15 cellular contexts compared by ENCODE assay signal in genomic region chr1:2049225-2049516, GRCh38. TPM values are rescaled to one million over a fixed set of nuclear protein-coding genes. Genes with fewer than 3 reads are reported as not detected.
DNase-seq lines count a peak whose midpoint lies in the region; ATAC-seq, FAIRE-seq and TF ChIP-seq lines count a peak whose summit lies in the region.
"Had no signal": no experiment of that assay in that cellular context is flagged by ENCODE, and none has a peak within 500 bp of the region (broad histone marks: within the 10 kb centered on the region; RNA-seq: fewer than 3 reads in every experiment).

No MANE protein-coding gene starts in this region.

- H3K27ac ChIP-seq in A673 (ENCODE audit: low read depth, low read length, poor library complexity, severe bottlenecking) = no peak overlapping the region
- H3K27ac ChIP-seq in HCT116 (ENCODE audit: low read depth, low read length) = peak overlapping the region; percentile 91
- H3K27ac ChIP-seq in astrocyte (ENCODE audit: low read depth, low read length) = no peak overlapping the region
- H3K27ac ChIP-seq in esophagus squamous epithelium = no peak overlapping the region

- H2AFZ ChIP-seq in HCT116 (ENCODE audit: low read depth, low read length, poor library complexity, severe bottlenecking) (no peak overlapping the region), astrocyte (ENCODE audit: low read depth, low read length) (no peak overlapping the region)

- no peak for TF ChIP-seq RAD21 in HCT116 (IDR thresholded peaks at IDR 0.05; ENCODE audit: low read depth)

- peaks cover 5% of the 10 kb centered on the region for H3K4me1 ChIP-seq in A673 (ENCODE audit: insufficient read depth, low read length, poor library complexity, severe bottlenecking)
- H3K4me1 ChIP-seq in HCT116 (ENCODE audit: control insufficient read depth in 1 of 2, insufficient read depth in 2 of 2, low read length in 2 of 2) = peaks cover 37 to 70% of the 10 kb centered on the region in 2 experiments
- H3K4me1 ChIP-seq in astrocyte (ENCODE audit: insufficient read depth, low read length) = no peaks in the 10 kb centered on the region
- H3K4me1 ChIP-seq in esophagus squamous epithelium = peaks cover 14 to 74% (median 20%) of the 10 kb centered on the region in 3 donors

- TF ChIP-seq CTCF in A673 (conservative IDR thresholded peaks at IDR 0.05; ENCODE audit: low read depth, low read length) (no peak), HCT116 (IDR thresholded peaks at IDR 0.05 in 2 of 3, conservative IDR thresholded peaks at IDR 0.05 in 1 of 3; ENCODE audit: borderline replicate concordance in 1 of 3, insufficient read depth in 1 of 3, low read depth in 2 of 3, low read length in 2 of 3) (no peak), astrocyte (IDR thresholded peaks at IDR 0.05; ENCODE audit: insufficient read depth, low read depth, low read length) (no peak), mesothelial cell of epicardium (IDR thresholded peaks at IDR 0.05; ENCODE audit: unreplicated experiment) (no peak), esophagus squamous epithelium (IDR thresholded peaks at IDR 0.05) (no peak)

- peak overlapping the region; percentile 88 for H3K4me3 Mint-ChIP-seq in astrocyte (ENCODE audit: unreplicated experiment)
- H3K4me3 Mint-ChIP-seq in mesothelial cell of epicardium = peak overlapping the region; percentile 75

- H3K27me3 Mint-ChIP-seq in astrocyte (ENCODE audit: low read depth, unreplicated experiment) (peaks cover 12% of the 10 kb centered on the region), mesothelial cell of epicardium (ENCODE audit: low read depth) (peaks cover 48% of the 10 kb centered on the region)

- H3K9me3 ChIP-seq in A673 (ENCODE audit: low read depth, low read length, poor library complexity, severe bottlenecking) (no peaks in the 10 kb centered on the region), HCT116 (ENCODE audit: control insufficient read depth in 1 of 2, insufficient read depth in 1 of 2, low read depth in 1 of 2, low read length in 2 of 2) (no peaks in the 10 kb centered on the region), astrocyte (ENCODE audit: insufficient read depth, low read depth, low read length) (no peaks in the 10 kb centered on the region), esophagus squamous epithelium (no peaks in the 10 kb centered on the region)
- H3K9me3 ChIP-seq: heart left ventricle had no signal

- no peaks in the 10 kb centered on the region for H3K36me3 ChIP-seq in A673 (ENCODE audit: insufficient read depth, low read length, poor library complexity, severe bottlenecking)
- H3K36me3 ChIP-seq in HCT116 (ENCODE audit: control insufficient read depth in 1 of 2, insufficient read depth in 2 of 2, low read length in 2 of 2) = no peaks in the 10 kb centered on the region
- no peaks in the 10 kb centered on the region for H3K36me3 ChIP-seq in astrocyte (ENCODE audit: insufficient read depth, low read length)
- no peaks in the 10 kb centered on the region for H3K36me3 ChIP-seq in esophagus squamous epithelium
- H3K36me3 ChIP-seq: heart left ventricle had no signal

- RAD21 ChIA-PET in HCT116 (lab: Charles Lee; ENCODE audit: low non-redundant PET in 1 of 2, low total read pairs in 2 of 2, uncharacterized antibody in 2 of 2, unreplicated experiment in 2 of 2) = no interaction called here

- H3K4me3 ChIP-seq in A673 (ENCODE audit: low read depth, low read length, poor library complexity, severe bottlenecking) (peak overlapping the region; percentile 54), HCT116 (replicated peaks in 1 of 2; ENCODE audit: low read depth in 1 of 2, low read length in 2 of 2) (peak overlapping the region; percentile 75 to 82), astrocyte (ENCODE audit: insufficient read depth, low read depth, low read length) (no peak overlapping the region), esophagus squamous epithelium (peak overlapping the region in 2 of 4 donors; percentile 66 to 77)

- H3K27ac Mint-ChIP-seq in astrocyte (ENCODE audit: unreplicated experiment) (peak overlapping the region; percentile 80), mesothelial cell of epicardium (peak overlapping the region; percentile 96)

- H3K4me2 ChIP-seq in HCT116 (ENCODE audit: low read length) (peak overlapping the region; percentile 98), astrocyte (ENCODE audit: low read length) (no peak overlapping the region)

- no peak for DNase-seq in A673 (ENCODE audit: low spot score)
- DNase-seq in HCT116 (ENCODE audit: low read depth, low spot score) = no peak
- DNase-seq in astrocyte (ENCODE audit: low read depth) = no peak
- DNase-seq in mesothelial cell of epicardium (ENCODE audit: low spot score in 2 of 2, unreplicated experiment in 2 of 2) = no peak
- DNase-seq in esophagus squamous epithelium (lab: John Stamatoyannopoulos, UW) = no peak
- no peak for DNase-seq in AML-193 (lab: John Stamatoyannopoulos, UW)
- DNase-seq: DMS 273 treated with DMSO at 0.1 percent for 48 hours, HCEC 1CT, NCI-H1436 treated with DMSO at 0.1 percent for 48 hours had no signal

- H3K27me3 ChIP-seq in A673 (replicated peaks; ENCODE audit: insufficient read depth, low read depth, low read length, poor library complexity) (peaks cover 41% of the 10 kb centered on the region), HCT116 (ENCODE audit: insufficient read depth, low read length) (no peaks in the 10 kb centered on the region), astrocyte (ENCODE audit: insufficient read depth, low read length) (peaks cover 26% of the 10 kb centered on the region), esophagus squamous epithelium (peaks cover 0 to 75% (median 2%) of the 10 kb centered on the region in 4 donors)

- POLR2A ChIA-PET in A673 (lab: Charles Lee; ENCODE audit: low non-redundant PET) = no interaction called here
- POLR2A ChIA-PET in HCT116 (lab: Charles Lee) = interaction anchor here (0.8 to 1.2 kb wide), 2 partner anchors 106 to 140 kb away, joined by 3 to 5 read pairs; no protein-coding TSS in a partner anchor

- no peaks in the 10 kb centered on the region for H3K9me2 ChIP-seq in HCT116 (ENCODE audit: insufficient read depth)

- BruUV-seq in A673 (replicated peaks; lab: Mats Ljungman, UMichigan) (no TSS peak), HCT116 (replicated peaks; lab: Mats Ljungman, UMichigan) (no TSS peak)

- peak overlapping the region; percentile 71 for H3K9ac ChIP-seq in HCT116 (ENCODE audit: low read length)
- H3K9ac ChIP-seq in astrocyte (ENCODE audit: low read length) = no peak overlapping the region

- intact Hi-C loops in A673 (cut with micrococcal nuclease; ENCODE audit: unreplicated experiment) = no loop called here
- intact Hi-C loops in HCT116 (cut with micrococcal nuclease) = loop anchor here (5.0 kb wide), 1 partner anchor 142 kb away; no protein-coding TSS in a partner anchor
- intact Hi-C loops in esophagus squamous epithelium (cut with DNase I) = loop anchor here (5.0 kb wide), 1 partner anchor 87 kb away; no protein-coding TSS in a partner anchor

- peaks cover 33% of the 10 kb centered on the region for H3K79me2 ChIP-seq in HCT116 (ENCODE audit: insufficient read depth, low read length)
- no peaks in the 10 kb centered on the region for H3K79me2 ChIP-seq in astrocyte (ENCODE audit: insufficient read depth, low read length)

- TF ChIP-seq POLR2A in HCT116 (IDR thresholded peaks at IDR 0.05; ENCODE audit: borderline replicate concordance, extremely low read depth, insufficient read depth, insufficient read length) (no peak), esophagus squamous epithelium (IDR thresholded peaks at IDR 0.05) (no peak)

- H3K4me1 Mint-ChIP-seq in astrocyte (ENCODE audit: low read depth, unreplicated experiment) (no peaks in the 10 kb centered on the region), mesothelial cell of epicardium (peaks cover 20% of the 10 kb centered on the region)

- CTCF ChIA-PET in A673 (lab: Charles Lee) = no interaction called here
- CTCF ChIA-PET in HCT116 (lab: Charles Lee) = interaction anchor here (1.2 to 2.0 kb wide), 4 partner anchors 89 to 143 kb away, joined by 5 to 7 read pairs (median 5); no protein-coding TSS in a partner anchor

- H4K20me1 ChIP-seq in HCT116 (ENCODE audit: insufficient read depth) (no peaks in the 10 kb centered on the region), astrocyte (ENCODE audit: insufficient read depth, low read length) (no peaks in the 10 kb centered on the region)

- WGBS in esophagus squamous epithelium, 2 donors = 54 to 59% methylated on average over 11 of the region's 11 CpGs

- ATAC-seq in HCT116 (no peak), HG03025 (IDR thresholded peaks at IDR 0.05; ENCODE audit: low FRiP score, unreplicated experiment) (no peak), HG03469 (IDR thresholded peaks at IDR 0.05; ENCODE audit: unreplicated experiment) (no peak)

- H3K9me3 Mint-ChIP-seq in astrocyte (ENCODE audit: unreplicated experiment) (peaks cover 1% of the 10 kb centered on the region), mesothelial cell of epicardium (no peaks in the 10 kb centered on the region)

- H3K36me3 Mint-ChIP-seq in astrocyte (ENCODE audit: low read depth, unreplicated experiment) (peaks cover 2% of the 10 kb centered on the region), mesothelial cell of epicardium (no peaks in the 10 kb centered on the region)

- FAIRE-seq in astrocyte (lab: Jason Lieb, UNC) = no peak
- FAIRE-seq: colon had no signal

TF ChIP-seq in HCT116, 20 proteins besides CTCF, POLR2A, EP300 and RAD21 (continues in another document):
- no peak for TF ChIP-seq FOSL1 (IDR thresholded peaks at IDR 0.05; ENCODE audit: low read depth)

RNA-seq across cellular contexts. Expression of gene PRKCZ, which starts 1.0 kb away (rescaled TPM):
- 1.9 and 3.2 TPM in 2 replicates for total RNA-seq in A673 (2021)
- total RNA-seq in HCT116 (2021; ENCODE audit: unreplicated experiment) = 46.8 TPM
- polyA plus RNA-seq in HCT116 (2012) = 40.1 and 45.4 TPM in 2 replicates
- total RNA-seq in astrocyte = 28.6 and 32.6 TPM in 2 replicates
- 53.0 to 55.5 TPM (median 54.5 TPM) in 3 replicates for total RNA-seq in mesothelial cell of epicardium
- 10 to 100 TPM; 14.5 to 23.8 (median 17.5) TPM for total RNA-seq in esophagus squamous epithelium

RNA-seq across cellular contexts. Expression of gene GABRD, which starts 30.0 kb away (rescaled TPM):
- total RNA-seq in A673 (2021) (not detected in 2 replicates), HCT116 (2021; ENCODE audit: unreplicated experiment) (15.6 TPM), astrocyte (not detected in 2 replicates), mesothelial cell of epicardium (0.09 to 0.16 TPM (median 0.14 TPM) in 3 replicates), esophagus squamous epithelium (1 to 10 TPM in 2 of 4 donors, under 1 TPM in 1, not detected in 1; 0.57 to 5.4 (median 1.8) TPM)
- 21.8 and 30.5 TPM in 2 replicates for polyA plus RNA-seq in HCT116 (2012)
- total RNA-seq: activated CD8-positive, alpha-beta memory T cell treated with anti-CD3 and anti-CD28 coated beads for 36 hours; pulmonary artery endothelial cell had no signal

RNA-seq across cellular contexts. Expression of gene CFAP74, which starts 45.6 kb away (rescaled TPM):
- total RNA-seq in A673 (2021) (not detected in 2 replicates), HCT116 (2021; ENCODE audit: unreplicated experiment) (4.9 TPM), astrocyte (not detected in 2 replicates), mesothelial cell of epicardium (0.16 to 0.42 TPM (median 0.18 TPM) in 3 replicates), esophagus squamous epithelium (not detected)
- 2.9 and 3.3 TPM in 2 replicates for polyA plus RNA-seq in HCT116 (2012)
- total RNA-seq: activated CD8-positive, alpha-beta memory T cell treated with anti-CD3 and anti-CD28 coated beads for 36 hours; pulmonary artery endothelial cell had no signal
